In the genomic region with DNA sequence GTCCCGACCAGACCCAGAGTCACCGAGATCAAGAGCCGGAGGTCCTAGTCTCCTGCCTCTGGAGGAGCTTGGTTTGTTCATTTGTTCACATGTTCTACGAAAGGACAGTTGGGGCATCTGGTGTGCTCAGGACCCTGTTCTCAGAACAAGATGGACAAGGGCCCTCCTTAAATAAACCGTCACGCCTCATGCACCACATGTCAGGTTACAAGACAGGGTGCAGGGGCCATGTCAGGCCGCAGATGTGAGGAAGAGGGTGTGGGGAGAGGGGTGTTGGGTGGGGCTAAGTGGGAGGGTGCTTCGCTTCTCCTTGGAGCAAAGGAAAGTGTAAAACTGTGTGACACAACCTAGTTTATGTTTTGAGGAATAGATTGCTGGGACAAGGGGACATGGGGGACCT, we compare ENCODE assay signal across 4 cellular contexts. TPM values are rescaled to one million over a fixed set of nuclear protein-coding genes. Genes with fewer than 3 reads are reported as not detected.
"Had no signal": no experiment of that assay in that cellular context is flagged by ENCODE, and none has a peak within 500 bp of the region (broad histone marks: within the 10 kb centered on the region; RNA-seq: fewer than 3 reads in every experiment).

No MANE protein-coding gene starts in this region.

RNA-seq across cellular contexts. Expression of a gene that starts 9.0 kb away (rescaled TPM):
- total RNA-seq: LHCN-M2, Right ventricle myocardium inferior, SJCRH30, SK-MEL-5 had no signal
